ENCODE assay signal across 14 cellular contexts in the genomic region with DNA sequence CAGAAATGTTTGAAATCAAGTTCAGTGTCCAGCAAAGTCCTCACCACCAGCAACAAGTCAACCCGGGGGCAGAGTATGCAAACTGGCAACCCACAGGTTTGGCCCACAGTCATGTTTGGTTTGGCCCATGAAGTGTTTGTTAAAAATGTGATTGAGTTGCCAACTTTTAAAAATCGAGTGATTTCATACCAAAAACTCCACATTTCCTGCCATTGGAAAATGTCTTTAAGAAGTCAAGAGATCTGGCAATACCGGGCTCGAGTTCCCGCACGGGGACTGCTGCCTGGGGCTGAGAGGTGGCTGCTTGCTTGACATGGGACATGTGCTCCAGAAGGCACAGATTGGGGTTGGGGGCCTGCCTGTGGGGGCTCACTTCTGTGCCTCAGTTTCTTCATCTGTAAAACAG. TPM values are rescaled to one million over a fixed set of nuclear protein-coding genes. Genes with fewer than 3 reads are reported as not detected.
DNase-seq lines count a peak whose midpoint lies in the region; ATAC-seq, FAIRE-seq and TF ChIP-seq lines count a peak whose summit lies in the region.
"Had no signal": no experiment of that assay in that cellular context is flagged by ENCODE, and none has a peak within 500 bp of the region (broad histone marks: within the 10 kb centered on the region; RNA-seq: fewer than 3 reads in every experiment).

No MANE protein-coding gene starts in this region.

- TF ChIP-seq EP300 in HepG2 (IDR thresholded peaks at IDR 0.05; ENCODE audit: low read depth in 2 of 2, low read length in 2 of 2): no peak
- TF ChIP-seq EP300 in HepG2 (CRISPR knock-in tag; IDR thresholded peaks at IDR 0.05; ENCODE audit: borderline replicate concordance): no peak
- TF ChIP-seq EP300 in upper lobe of left lung (IDR thresholded peaks at IDR 0.05): no peak

- no peak overlapping the region for H3K4me2 ChIP-seq in HepG2 (ENCODE audit: low read depth, low read length)

- peaks cover 9 to 27% (median 20%) of the 10 kb centered on the region in 4 donors for H3K4me1 ChIP-seq in liver (ENCODE audit: control insufficient read depth in 4 of 4, insufficient read depth in 4 of 4, low read length in 3 of 4)
- H3K4me1 ChIP-seq in HepG2 (ENCODE audit: insufficient read depth, low read length): no peaks in the 10 kb centered on the region
- peaks cover 22% of the 10 kb centered on the region for H3K4me1 ChIP-seq in adipocyte (ENCODE audit: control insufficient read depth, insufficient read depth, low read length)
- no peaks in the 10 kb centered on the region for H3K4me1 ChIP-seq in aorta (ENCODE audit: control insufficient read depth in 1 of 2, insufficient read depth in 2 of 2, low read length in 2 of 2)
- H3K4me1 ChIP-seq in upper lobe of left lung: peaks cover 35 to 72% (median 61%) of the 10 kb centered on the region in 4 donors

- no peaks in the 10 kb centered on the region for H3K79me2 ChIP-seq in HepG2 (ENCODE audit: insufficient read depth, low read length)

- TF ChIP-seq CTCF in liver (IDR thresholded peaks at IDR 0.05; ENCODE audit: low read depth, low read length, missing input control) (no peak), HepG2 (CRISPR knock-in tag; IDR thresholded peaks at IDR 0.05) (no peak), foreskin fibroblast (IDR thresholded peaks at IDR 0.05; ENCODE audit: low read depth, low read length) (no peak), endothelial cell (IDR thresholded peaks at IDR 0.05; ENCODE audit: unreplicated experiment) (no peak), upper lobe of left lung (IDR thresholded peaks at IDR 0.05) (no peak)

- intact Hi-C loops in HepG2 (cut with micrococcal nuclease; ENCODE audit: unreplicated experiment): no loop called here
- intact Hi-C loops in aorta (cut with DNase I): loop anchor here in 1 of 2 donors (5.0 kb wide), 1 partner anchor 69 kb away; no protein-coding TSS in a partner anchor

- H3K9ac ChIP-seq in liver (ENCODE audit: low read depth in 1 of 2, low read length in 2 of 2) (no peak overlapping the region), HepG2 (ENCODE audit: insufficient read depth, low read depth, low read length) (no peak overlapping the region), adipocyte (ENCODE audit: low read length) (no peak overlapping the region)

- H3K4me3 Mint-ChIP-seq in endothelial cell (ENCODE audit: unreplicated experiment): no peak overlapping the region
- H3K4me3 Mint-ChIP-seq: activated naive CD4-positive, alpha-beta T cell treated with anti-CD3 and anti-CD28 coated beads for 36 hours had no signal

- in situ Hi-C loops in HepG2 (cut with HindIII; ENCODE audit: extremely low pct_ligation_motif_present, low pct_unique_long_range_greater_than_20kb): no loop called here

- H3K27ac Mint-ChIP-seq in endothelial cell (ENCODE audit: unreplicated experiment): no peak overlapping the region
- H3K27ac Mint-ChIP-seq: activated naive CD4-positive, alpha-beta T cell treated with anti-CD3 and anti-CD28 coated beads for 36 hours had no signal

- H3K9me3 Mint-ChIP-seq in endothelial cell (ENCODE audit: unreplicated experiment): no peaks in the 10 kb centered on the region
- H3K9me3 Mint-ChIP-seq: activated naive CD4-positive, alpha-beta T cell treated with anti-CD3 and anti-CD28 coated beads for 36 hours; naive B cell had no signal

- H3K27ac ChIP-seq in liver (ENCODE audit: low read depth in 1 of 2, low read length in 2 of 2): peak overlapping the region; percentile 68 to 84
- H3K27ac ChIP-seq in HepG2 (ENCODE audit: extremely low read length, insufficient read depth, low read length): no peak overlapping the region
- H3K27ac ChIP-seq in aorta (ENCODE audit: low read depth in 1 of 2, low read length in 2 of 2): peak overlapping the region in 1 of 2 donors; percentile 13
- H3K27ac ChIP-seq in upper lobe of left lung: no peak overlapping the region

- TF ChIP-seq RAD21 in liver (IDR thresholded peaks at IDR 0.05) (peak in 1 of 2 donors; percentile 4), HepG2 (CRISPR knock-in tag; IDR thresholded peaks at IDR 0.05) (no peak)

- peaks cover 0 to 7% (median 1%) of the 10 kb centered on the region in 4 donors for H3K27me3 ChIP-seq in liver (ENCODE audit: control insufficient read depth in 4 of 4, insufficient read depth in 4 of 4, low read length in 3 of 4)
- peaks cover 4 to 41% of the 10 kb centered on the region in 2 experiments for H3K27me3 ChIP-seq in HepG2 (ENCODE audit: control insufficient read depth in 1 of 2, insufficient read depth in 2 of 2, low read length in 2 of 2)
- peaks cover 33% of the 10 kb centered on the region for H3K27me3 ChIP-seq in adipocyte (replicated peaks; ENCODE audit: control insufficient read depth, insufficient read depth, low read length)
- H3K27me3 ChIP-seq in aorta (ENCODE audit: control insufficient read depth in 1 of 2, insufficient read depth in 2 of 2, low read length in 1 of 2): no peaks in the 10 kb centered on the region
- no peaks in the 10 kb centered on the region for H3K27me3 ChIP-seq in upper lobe of left lung

- ATAC-seq in HepG2 (no peak), aorta (ENCODE audit: low FRiP score) (peak; percentile 69), upper lobe of left lung (ENCODE audit: low FRiP score in 2 of 2) (no peak)
- ATAC-seq: stimulated activated naive CD8-positive, alpha-beta T cell treated with anti-CD3 and anti-CD28 coated beads, Interleukin-15, Interleukin-2, amounts not matched to agents 100 U/mL and 50 U/mL, for 24 hours had no signal

- WGBS in liver: 26% methylated on average over 6 of the region's 6 CpGs
- WGBS in HepG2 (ENCODE audit: low lambda C conversion rate): 33% methylated on average over 6 of the region's 6 CpGs
- 0 to 6% methylated on average over 6 of the region's 6 CpGs for WGBS in aorta, 2 donors
- WGBS in upper lobe of left lung, 2 donors: 20 to 59% methylated on average over 2 to 6 of the region's 6 CpGs

- H3K4me3 ChIP-seq in liver (ENCODE audit: low read depth in 1 of 3, low read length in 3 of 3): no peak overlapping the region
- no peak overlapping the region for H3K4me3 ChIP-seq in HepG2 (replicated peaks in 1 of 3; ENCODE audit: insufficient read depth in 1 of 3, low read depth in 2 of 3, low read length in 3 of 3)
- peak overlapping the region; percentile 8 for H3K4me3 ChIP-seq in adipocyte (ENCODE audit: low read length)
- no peak overlapping the region for H3K4me3 ChIP-seq in foreskin fibroblast (ENCODE audit: low read depth in 1 of 2, low read length in 2 of 2)
- no peak overlapping the region for H3K4me3 ChIP-seq in aorta (ENCODE audit: low read length in 2 of 2)
- no peak overlapping the region for H3K4me3 ChIP-seq in upper lobe of left lung

- no peak for FAIRE-seq in HepG2 (lab: Jason Lieb, UNC)
- FAIRE-seq: H54 had no signal

- POLR2A ChIA-PET in HepG2 (lab: Yijun Ruan, JAX): no interaction called here

- no peak overlapping the region for H2AFZ ChIP-seq in HepG2 (ENCODE audit: low read length)

- no peak for DNase-seq in HepG2 (ENCODE audit: low spot score)
- DNase-seq in adipocyte (ENCODE audit: low read depth): peak; percentile 83
- peak; percentile 62 to 83 for DNase-seq in foreskin fibroblast
- DNase-seq in aorta: peak; percentile 74 to 82
- DNase-seq in NCI-H1092 treated with DMSO at 0.1 percent for 48 hours (lab: John Stamatoyannopoulos, UW): no peak
- no peak for DNase-seq in endothelial cell (ENCODE audit: low spot score)
- no peak for DNase-seq in upper lobe of left lung
- DNase-seq: activated naive CD4-positive, alpha-beta T cell treated with anti-CD3 and anti-CD28 coated beads for 36 hours; C1 segment of cervical spinal cord; Kasumi-1; naive B cell; stimulated activated naive CD8-positive, alpha-beta T cell treated with anti-CD3 and anti-CD28 coated beads, Interleukin-15, Interleukin-2, amounts not matched to agents 100 U/mL and 50 U/mL, for 24 hours had no signal

- no peaks in the 10 kb centered on the region for H4K20me1 ChIP-seq in HepG2 (ENCODE audit: insufficient read depth, low read length)

- H3K9me3 ChIP-seq in liver (ENCODE audit: control insufficient read depth in 4 of 4, low read length in 3 of 4): no peaks in the 10 kb centered on the region
- no peaks in the 10 kb centered on the region for H3K9me3 ChIP-seq in HepG2 (ENCODE audit: low read length)
- no peaks in the 10 kb centered on the region for H3K9me3 ChIP-seq in adipocyte (ENCODE audit: control insufficient read depth, low read length)
- no peaks in the 10 kb centered on the region for H3K9me3 ChIP-seq in aorta (ENCODE audit: control insufficient read depth, low read length)
- H3K9me3 ChIP-seq in upper lobe of left lung: no peaks in the 10 kb centered on the region

- CTCF ChIA-PET in HepG2 (lab: Yijun Ruan, JAX; ENCODE audit: low intra/inter-chr PET ratio, low total read pairs): no interaction called here

- H3K27me3 Mint-ChIP-seq in endothelial cell (ENCODE audit: unreplicated experiment): peaks cover 5% of the 10 kb centered on the region
- H3K27me3 Mint-ChIP-seq: naive B cell had no signal

- TF ChIP-seq POLR2A in HepG2 (IDR thresholded peaks at IDR 0.05; ENCODE audit: insufficient read depth in 1 of 2, low read depth in 2 of 2, low read length in 2 of 2): no peak
- no peak for TF ChIP-seq POLR2A in upper lobe of left lung (IDR thresholded peaks at IDR 0.05)

- H3K36me3 ChIP-seq in liver (ENCODE audit: control insufficient read depth in 4 of 4, insufficient read depth in 3 of 4, low read depth in 1 of 4, low read length in 3 of 4): no peaks in the 10 kb centered on the region
- no peaks in the 10 kb centered on the region for H3K36me3 ChIP-seq in HepG2 (replicated peaks in 1 of 2; ENCODE audit: control insufficient read depth in 1 of 2, insufficient read depth in 2 of 2, low read length in 2 of 2)
- H3K36me3 ChIP-seq in adipocyte (ENCODE audit: control insufficient read depth, insufficient read depth, low read length, severe bottlenecking): no peaks in the 10 kb centered on the region
- H3K36me3 ChIP-seq in aorta (ENCODE audit: control insufficient read depth in 1 of 2, insufficient read depth in 2 of 2, low read length in 1 of 2): no peaks in the 10 kb centered on the region
- no peaks in the 10 kb centered on the region for H3K36me3 ChIP-seq in upper lobe of left lung

- H3K4me1 Mint-ChIP-seq in endothelial cell (ENCODE audit: unreplicated experiment): peaks cover 85% of the 10 kb centered on the region

- peaks cover 31% of the 10 kb centered on the region for H3K36me3 Mint-ChIP-seq in endothelial cell (ENCODE audit: low read depth, unreplicated experiment)
- H3K36me3 Mint-ChIP-seq: naive B cell had no signal

- no TSS peak for BruUV-seq in HepG2 (replicated peaks; lab: Mats Ljungman, UMichigan)

RNA-seq across cellular contexts. Expression of a gene that starts 36.1 kb away (rescaled TPM):
- 10 to 100 TPM; 16.4 to 18.0 TPM for total RNA-seq in liver
- polyA plus RNA-seq in liver: 1 to 10 TPM; 2.2 to 5.2 TPM
- total RNA-seq in HepG2 (2016; rRNA removed; fragmentation: Illumina TruSeq; extraction: Trizol): 0.02 and 0.06 TPM in 2 replicates
- under 0.01 TPM in 1 of 2 replicates, not detected in the other for total RNA-seq in HepG2 (2016; cell fraction: cytosol; rRNA removed; fragmentation: Illumina TruSeq; extraction: Trizol; ENCODE audit: low read depth)
- 0.02 TPM in 1 of 2 replicates, not detected in the other for total RNA-seq in HepG2 (2016; cell fraction: insoluble cytoplasmic fraction; rRNA removed; fragmentation: Illumina TruSeq; extraction: Trizol)
- total RNA-seq in HepG2 (2016; cell fraction: membrane; rRNA removed; fragmentation: Illumina TruSeq; extraction: Trizol): 0.03 and 0.56 TPM in 2 replicates
- not detected in 2 replicates for total RNA-seq in HepG2 (2016; cell fraction: nucleus; rRNA removed; fragmentation: Illumina TruSeq; extraction: Trizol)
- 0.04 and 0.05 TPM in 2 replicates for polyA plus RNA-seq in HepG2 (2011; rRNA removed)
- polyA plus RNA-seq in HepG2 (2011; cell fraction: cytosol; rRNA removed): 0.03 and 0.07 TPM in 2 replicates
- 0.17 and 0.19 TPM in 2 replicates for polyA plus RNA-seq in HepG2 (2011; cell fraction: nucleus; rRNA removed)
- 0.03 and 0.05 TPM in 2 replicates for polyA plus RNA-seq in HepG2 (2012)
- polyA plus RNA-seq in HepG2 (2016; cell fraction: cytosol; fragmentation: Illumina TruSeq; extraction: Trizol; ENCODE audit: low read depth): 0.02 TPM in 1 of 2 replicates, not detected in the other
- polyA plus RNA-seq in HepG2 (2016; cell fraction: insoluble cytoplasmic fraction; fragmentation: Illumina TruSeq; extraction: Trizol; ENCODE audit: low read depth): not detected in 2 replicates
- not detected in 2 replicates for polyA plus RNA-seq in HepG2 (2016; cell fraction: membrane; fragmentation: Illumina TruSeq; extraction: Trizol; ENCODE audit: low read depth)
- not detected in 2 replicates for polyA plus RNA-seq in HepG2 (2016; cell fraction: nucleus; fragmentation: Illumina TruSeq; extraction: Trizol; ENCODE audit: insufficient read depth, low read depth)
- polyA minus RNA-seq in HepG2 (2011; rRNA and poly(A)+ RNA removed; ENCODE audit: low replicate concordance): 0.08 and 15.2 TPM in 2 replicates
- polyA minus RNA-seq in HepG2 (2011; cell fraction: cytosol; rRNA and poly(A)+ RNA removed): 0.20 and 0.44 TPM in 2 replicates
- polyA minus RNA-seq in HepG2 (2011; cell fraction: nucleus; rRNA and poly(A)+ RNA removed): 0.12 and 0.13 TPM in 2 replicates
- 10 to 100 TPM; 40.9 to 44.3 TPM for total RNA-seq in aorta
- polyA plus RNA-seq in aorta: 10 to 100 TPM; 20.4 to 49.0 TPM
- total RNA-seq in endothelial cell (ENCODE audit: unreplicated experiment): 248 TPM
- 100 to 1,000 TPM in 2 of 6 donors, 10 to 100 TPM in 4; 42.8 to 177 (median 74.6) TPM for total RNA-seq in upper lobe of left lung

Comparison
In these comparisons a context has a peak if more than half of its experiments do, and no peak if none do; other contexts are left out.
1. H3K27ac ChIP-seq: peak in liver (2 of 2); none in HepG2 (single experiment) and upper lobe of left lung (0 of 4).
2. RNA of a gene that starts 36.1 kb away (total RNA-seq): 248 TPM in endothelial cell (single experiment), 42.8 to 177 TPM in upper lobe of left lung, 40.9 to 44.3 TPM in aorta and 16.4 to 18.0 TPM in liver; under 0.01 to 0.56 TPM in HepG2; every median in the first group is over 10 times any median in the second.
3. DNase-seq: peak in adipocyte (single experiment), foreskin fibroblast (2 of 2) and aorta (2 of 2); none in HepG2 (single experiment), NCI-H1092 treated with DMSO at 0.1 percent for 48 hours (single experiment), endothelial cell (single experiment) and upper lobe of left lung (0 of 2).